1 cellular context compared by ENCODE assay signal in genomic region chr5:141934099-141934844, GRCh38.
TF ChIP-seq lines count a peak whose summit lies in the region.

No MANE protein-coding gene starts in this region.

TF ChIP-seq in K562, 482 proteins besides CTCF, POLR2A, EP300 and RAD21:
- peak; percentile 95 for TF ChIP-seq NFIC (IDR thresholded peaks at IDR 0.05)
- TF ChIP-seq ZFP1 (CRISPR knock-in tag; IDR thresholded peaks at IDR 0.05) = no peak
- 0 out of 2 replicates have a peak, but pooled peaks have one; percentile 30 for TF ChIP-seq RBFOX2 (IDR thresholded peaks at IDR 0.05; ENCODE audit: low read depth, low read length)
- TF ChIP-seq BACH1 (tag; IDR thresholded peaks at IDR 0.05) = no peak
- TF ChIP-seq NFIX (CRISPR knock-in tag; IDR thresholded peaks at IDR 0.05; ENCODE audit: low read depth) = peak; percentile 73
